ENCODE assay signal across 1 cellular context in the genomic region with DNA sequence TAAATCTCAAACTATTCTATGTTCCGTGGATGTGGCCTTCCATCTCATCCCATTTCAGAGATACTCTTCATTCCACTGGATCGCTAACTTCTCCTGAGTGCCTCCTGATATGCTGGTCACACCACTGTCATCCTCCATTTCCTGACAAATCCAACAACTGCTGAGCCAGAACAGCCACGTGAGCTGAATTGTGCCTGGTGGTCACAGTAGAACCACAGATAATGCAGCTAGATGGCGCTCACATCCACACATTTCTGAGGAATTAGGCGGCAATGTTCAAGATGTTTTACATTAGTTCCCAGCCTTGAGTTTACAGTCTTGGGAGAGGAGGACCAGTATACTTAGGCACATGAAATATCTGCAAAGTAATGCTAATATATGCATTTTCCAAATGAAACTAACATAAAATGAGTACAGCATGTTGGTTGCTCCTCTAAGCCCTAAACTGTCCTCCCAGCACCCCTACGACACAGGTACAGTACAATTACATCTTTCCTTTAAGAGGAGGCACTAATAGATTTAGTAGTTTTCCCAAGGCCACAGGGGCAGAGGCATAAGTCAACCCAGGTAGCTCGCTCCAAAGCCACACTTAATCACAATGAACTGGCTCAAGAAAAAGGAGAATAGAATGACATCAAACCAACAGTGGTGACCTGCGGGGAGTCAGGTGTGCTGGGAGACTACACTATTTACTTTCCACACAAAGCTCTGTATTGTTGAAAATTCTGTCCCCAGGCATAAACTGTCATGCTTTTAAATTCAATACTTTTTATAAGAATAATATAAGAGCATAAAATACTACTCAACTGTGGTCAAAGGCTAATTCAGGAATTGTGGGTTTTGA.
TF ChIP-seq lines count a peak whose summit lies in the region.

No MANE protein-coding gene starts in this region.

TF ChIP-seq in H1, 55 proteins besides CTCF, POLR2A, EP300 and RAD21 (continued from another document):
- TF ChIP-seq, protein P1, sequence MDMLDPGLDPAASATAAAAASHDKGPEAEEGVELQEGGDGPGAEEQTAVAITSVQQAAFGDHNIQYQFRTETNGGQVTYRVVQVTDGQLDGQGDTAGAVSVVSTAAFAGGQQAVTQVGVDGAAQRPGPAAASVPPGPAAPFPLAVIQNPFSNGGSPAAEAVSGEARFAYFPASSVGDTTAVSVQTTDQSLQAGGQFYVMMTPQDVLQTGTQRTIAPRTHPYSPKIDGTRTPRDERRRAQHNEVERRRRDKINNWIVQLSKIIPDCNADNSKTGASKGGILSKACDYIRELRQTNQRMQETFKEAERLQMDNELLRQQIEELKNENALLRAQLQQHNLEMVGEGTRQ (IDR thresholded peaks at IDR 0.05; ENCODE audit: low read length), result peak; percentile 70
- TF ChIP-seq E2F6 (IDR thresholded peaks at IDR 0.05) (peak; percentile 92), TBP (IDR thresholded peaks at IDR 0.05; ENCODE audit: low read depth, low read length) (no peak), MAX (IDR thresholded peaks at IDR 0.05) (peak; percentile 92), HDAC6 (IDR thresholded peaks at IDR 0.05; ENCODE audit: low read depth, low read length) (no peak), CHD1 (IDR thresholded peaks at IDR 0.05; ENCODE audit: low read depth, low read length) (no peak), YY1 (IDR thresholded peaks at IDR 0.05; ENCODE audit: low read depth, low read length) (0 out of 2 replicates have a peak, but pooled peaks have one; percentile 42), HDAC2 (IDR thresholded peaks at IDR 0.05; ENCODE audit: borderline replicate concordance in 1 of 2, low read depth in 2 of 2, low read length in 2 of 2) (peak in 1 of 2 experiments; percentile 69; a peak in 1 of 4 replicates)
